34 cellular contexts compared by ENCODE assay signal in the genomic region with DNA sequence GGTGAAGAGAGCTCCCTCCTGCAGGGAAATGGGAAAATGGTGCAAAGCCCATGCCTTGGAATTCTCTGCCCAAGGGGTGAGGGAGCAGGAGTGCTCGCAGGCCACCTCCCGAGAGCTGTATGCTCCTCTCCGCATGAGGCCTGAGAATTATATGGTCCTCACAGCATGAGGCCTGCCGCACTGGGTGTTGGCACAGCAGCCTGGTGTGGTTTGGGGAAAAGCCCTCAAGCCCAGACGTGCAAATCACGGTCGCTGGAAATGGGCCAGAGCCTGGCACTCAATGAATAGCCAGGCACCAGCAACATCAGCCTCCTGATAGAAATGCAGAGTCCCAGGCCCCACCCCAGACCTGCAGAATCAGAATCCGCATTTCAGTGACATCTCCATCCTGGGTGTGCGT.
"Had no signal": no experiment of that assay in that cellular context is flagged by ENCODE, and none has a peak within 500 bp of the region (broad histone marks: within the 10 kb centered on the region; RNA-seq: fewer than 3 reads in every experiment).

No MANE protein-coding gene starts in this region.

- H3K9me3 ChIP-seq: lower lobe of right lung, neutrophil, pancreas, prostate gland, upper lobe of right lung had no signal

- H3K36me3 ChIP-seq: brain microvascular endothelial cell, esophagus muscularis mucosa, left lung, lower lobe of right lung, neutrophil, pancreas, prostate gland, suprapubic skin, tibial artery, upper lobe of right lung, WERI-Rb-1 had no signal

- H3K27ac ChIP-seq: brain microvascular endothelial cell, esophagus muscularis mucosa, left lung, lower lobe of right lung, neutrophil, pancreas, prostate gland, skin epidermis, suprapubic skin, tibial artery, upper lobe of right lung, WERI-Rb-1 had no signal

- H3K4me1 Mint-ChIP-seq: activated CD4-positive, alpha-beta T cell treated with anti-CD3 and anti-CD28 coated beads, Interleukin-2, amount 10 ng/mL, durations not matched to agents 24 days and 14 days; activated naive CD4-positive, alpha-beta T cell treated with anti-CD3 and anti-CD28 coated beads, Interleukin-2, amount 10 ng/mL, durations not matched to agents 7 days and 5 days; activated naive CD8-positive, alpha-beta T cell treated with anti-CD3 and anti-CD28 coated beads, Interleukin-2, amount 10 ng/mL, durations not matched to agents 7 days and 5 days; nephron had no signal

- H3K27ac Mint-ChIP-seq: activated CD4-positive, alpha-beta memory T cell treated with anti-CD3 and anti-CD28 coated beads for 36 hours; activated CD4-positive, alpha-beta T cell treated with anti-CD3 and anti-CD28 coated beads, Interleukin-2, amount 10 ng/mL, durations not matched to agents 24 days and 14 days; activated naive CD4-positive, alpha-beta T cell treated with anti-CD3 and anti-CD28 coated beads, Interleukin-2, amount 10 ng/mL, durations not matched to agents 7 days and 5 days; activated naive CD8-positive, alpha-beta T cell treated with anti-CD3 and anti-CD28 coated beads, Interleukin-2, amount 10 ng/mL, durations not matched to agents 7 days and 5 days; activated T-cell treated with anti-CD3 and anti-CD28 coated beads, Interleukin-2, amount 50 U/mL, for 24 hours; nephron; T-helper 1 cell treated with Interleukin-12 subunit alpha and Interleukin-12 subunit beta and Interleukin-4 antibody, amounts not matched to agents 30 μg/mL and 1 μg/mL, for 36 hours had no signal

- H3K4me1 ChIP-seq: lower lobe of right lung, pancreas, prostate gland, suprapubic skin, tibial artery, upper lobe of right lung had no signal

- H3K4me3 Mint-ChIP-seq: activated CD4-positive, alpha-beta memory T cell treated with anti-CD3 and anti-CD28 coated beads for 36 hours; activated CD4-positive, alpha-beta T cell treated with anti-CD3 and anti-CD28 coated beads, Interleukin-2, amount 10 ng/mL, durations not matched to agents 24 days and 14 days; activated naive CD4-positive, alpha-beta T cell treated with anti-CD3 and anti-CD28 coated beads, Interleukin-2, amount 10 ng/mL, durations not matched to agents 7 days and 5 days; activated naive CD8-positive, alpha-beta T cell treated with anti-CD3 and anti-CD28 coated beads, Interleukin-2, amount 10 ng/mL, durations not matched to agents 7 days and 5 days; activated T-cell treated with anti-CD3 and anti-CD28 coated beads, Interleukin-2, amount 50 U/mL, for 24 hours; nephron; T-helper 1 cell treated with Interleukin-12 subunit alpha and Interleukin-12 subunit beta and Interleukin-4 antibody, amounts not matched to agents 30 μg/mL and 1 μg/mL, for 36 hours had no signal

- H3K27me3 ChIP-seq: brain microvascular endothelial cell, esophagus muscularis mucosa had no signal

- DNase-seq: activated CD4-positive, alpha-beta memory T cell treated with anti-CD3 and anti-CD28 coated beads for 36 hours; activated CD4-positive, alpha-beta T cell treated with anti-CD3 and anti-CD28 coated beads, Interleukin-2, amount 10 ng/mL, durations not matched to agents 24 days and 14 days; activated CD4-positive, CD25-positive, alpha-beta regulatory T cell treated with anti-CD3 and anti-CD28 coated beads, Interleukin-2, amount 50 U/mL, for 72 hours; activated CD8-positive, alpha-beta memory T cell treated with anti-CD3 and anti-CD28 coated beads, Interleukin-2, amount 50 U/mL, for 48 hours; activated gamma-delta T cell; activated naive CD4-positive, alpha-beta T cell treated with anti-CD3 and anti-CD28 coated beads, Interleukin-2, amount 10 ng/mL, durations not matched to agents 7 days and 5 days; activated naive CD8-positive, alpha-beta T cell treated with anti-CD3 and anti-CD28 coated beads, Interleukin-2, amount 10 ng/mL, durations not matched to agents 7 days and 5 days; activated T-cell treated with anti-CD3 and anti-CD28 coated beads, Interleukin-2, amount 50 U/mL, for 24 hours; caudate nucleus; dermis blood vessel endothelial cell; effector CD4-positive, alpha-beta T cell; foreskin melanocyte; left lung; lower lobe of right lung; mesendoderm; pancreas; retina; stimulated activated CD4-positive, alpha-beta T cell treated with anti-CD3 and anti-CD28 coated beads, Interleukin-1b, Interleukin-23, amount 100 ng/mL, for 48 hours; stimulated activated CD4-positive, alpha-beta T cell treated with anti-CD3 and anti-CD28 coated beads, Interleukin-4, amount 100 ng/mL, for 4 hours; stimulated activated CD8-positive, alpha-beta memory T cell treated with anti-CD3 and anti-CD28 coated beads, Interleukin-4, amount 100 ng/mL, for 48 hours; stimulated activated naive CD4-positive, alpha-beta T cell; T-helper 9 cell; tibial artery; upper lobe of right lung; WERI-Rb-1 had no signal

- H3K36me3 Mint-ChIP-seq: activated CD4-positive, alpha-beta memory T cell treated with anti-CD3 and anti-CD28 coated beads for 36 hours; activated naive CD4-positive, alpha-beta T cell treated with anti-CD3 and anti-CD28 coated beads, Interleukin-2, amount 10 ng/mL, durations not matched to agents 7 days and 5 days; activated naive CD8-positive, alpha-beta T cell treated with anti-CD3 and anti-CD28 coated beads, Interleukin-2, amount 10 ng/mL, durations not matched to agents 7 days and 5 days had no signal

- H3K4me3 ChIP-seq: esophagus muscularis mucosa, left lung, lower lobe of right lung, pancreas, prostate gland, skin epidermis, suprapubic skin, tibial artery, upper lobe of right lung had no signal

- ATAC-seq: left lung, lower lobe of right lung, pancreas, sciatic nerve, upper lobe of right lung had no signal
